In the genomic region with DNA sequence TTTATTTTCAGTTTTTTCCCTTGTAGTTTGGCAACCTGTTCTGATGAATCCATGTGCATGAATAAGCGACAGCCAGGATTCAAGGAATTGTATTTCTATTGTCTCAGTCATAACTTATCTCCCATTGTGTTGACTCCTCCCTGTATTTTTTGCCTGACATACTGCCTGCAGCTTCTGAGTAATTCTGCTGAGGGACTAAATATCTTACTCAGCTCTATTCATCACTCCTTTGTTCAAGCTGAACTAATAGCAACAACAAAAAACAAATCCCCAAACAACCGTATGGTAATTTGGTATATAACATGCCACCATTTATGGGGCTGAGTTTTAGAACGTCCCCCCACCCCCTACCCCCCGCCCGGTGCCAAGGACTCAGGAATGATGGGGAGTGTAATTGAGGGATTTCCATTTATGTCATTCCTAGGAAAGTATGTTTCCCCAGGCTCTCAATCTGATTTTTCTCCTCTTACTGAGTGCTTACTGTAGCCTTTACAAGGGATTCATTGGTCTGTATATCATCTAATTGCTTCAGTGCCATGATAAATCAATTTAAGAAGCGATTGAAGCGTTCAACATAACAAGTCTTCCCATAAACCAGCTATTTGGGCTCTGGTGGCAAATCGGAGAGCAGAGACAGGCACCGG, we compare ENCODE assay signal across 8 cellular contexts. TPM values are rescaled to one million over a fixed set of nuclear protein-coding genes. Genes with fewer than 3 reads are reported as not detected.
DNase-seq lines count a peak whose midpoint lies in the region; ATAC-seq and TF ChIP-seq lines count a peak whose summit lies in the region.

No MANE protein-coding gene starts in this region.

- no peak for TF ChIP-seq CTCF in stomach (IDR thresholded peaks at IDR 0.05)

- peak overlapping the region; percentile 94 to 96 for H3K4me3 Mint-ChIP-seq in activated T-cell treated with anti-CD3 and anti-CD28 coated beads, Interleukin-2, amount 50 U/mL, for 72 hours
- peak overlapping the region; percentile 70 for H3K4me3 Mint-ChIP-seq in activated CD4-positive, alpha-beta memory T cell treated with anti-CD3 and anti-CD28 coated beads, Interleukin-2, amount 10 ng/mL, durations not matched to agents 7 days and 5 days

- WGBS in iPS DF 6.9 (ENCODE audit: insufficient coverage, insufficient read length): no CpG with 5 or more reads among the region's 9 CpGs
- WGBS in stomach, 5 donors: 26 to 31% (median 30%) methylated on average over 9 of the region's 9 CpGs

- H3K4me1 Mint-ChIP-seq in activated T-cell treated with anti-CD3 and anti-CD28 coated beads, Interleukin-2, amount 50 U/mL, for 72 hours (ENCODE audit: low read depth): peaks cover 42% of the 10 kb centered on the region
- H3K4me1 Mint-ChIP-seq in activated CD4-positive, alpha-beta memory T cell treated with anti-CD3 and anti-CD28 coated beads, Interleukin-2, amount 10 ng/mL, durations not matched to agents 7 days and 5 days: peaks cover 32% of the 10 kb centered on the region

- no peak for TF ChIP-seq EP300 in stomach (IDR thresholded peaks at IDR 0.05)

- H3K9me3 ChIP-seq in iPS DF 6.9 (ENCODE audit: control insufficient read depth, insufficient read depth, low read length) (no peaks in the 10 kb centered on the region), stomach (no peaks in the 10 kb centered on the region)

- H3K4me1 ChIP-seq in iPS DF 6.9 (ENCODE audit: control insufficient read depth, insufficient read depth, low read length) (no peaks in the 10 kb centered on the region), stomach (peaks cover 9 to 28% (median 18%) of the 10 kb centered on the region in 4 donors)

- H3K4me3 ChIP-seq in iPS DF 6.9 (ENCODE audit: low read length) (peak overlapping the region; percentile 52; the same call in 1 of the 2 replicates), stomach (peak overlapping the region; percentile 38 to 52 (median 46))

- intact Hi-C loops in stomach (cut with DNase I; ENCODE audit: low total_unique reads): no loop called here

- POLR2A ChIA-PET in activated CD4-positive, alpha-beta memory T cell treated with anti-CD3 and anti-CD28 coated beads, Interleukin-2, amount 10 ng/mL, durations not matched to agents 7 days and 5 days (lab: Charles Lee): interaction anchor here (0.8 to 3.1 kb wide), 13 partner anchors 54 to 423 kb away, joined by 3 to 13 read pairs (median 4); partner anchors contain the start of genes DMXL1 and DTWD2

- H3K36me3 ChIP-seq in iPS DF 6.9 (ENCODE audit: control insufficient read depth, insufficient read depth, low read length) (no peaks in the 10 kb centered on the region), stomach (no peaks in the 10 kb centered on the region)

- H3K27ac ChIP-seq in iPS DF 6.9 (ENCODE audit: low read length) (no peak overlapping the region), stomach (peak overlapping the region in 4 of 5 donors; percentile 62 to 81 (median 78))

- H3K9me3 Mint-ChIP-seq in activated T-cell treated with anti-CD3 and anti-CD28 coated beads, Interleukin-2, amount 50 U/mL, for 72 hours: no peaks in the 10 kb centered on the region
- H3K9me3 Mint-ChIP-seq in activated CD4-positive, alpha-beta memory T cell treated with anti-CD3 and anti-CD28 coated beads, Interleukin-2, amount 10 ng/mL, durations not matched to agents 7 days and 5 days: no peaks in the 10 kb centered on the region

- H3K27me3 ChIP-seq in iPS DF 6.9 (ENCODE audit: control insufficient read depth, insufficient read depth, low read length): no peaks in the 10 kb centered on the region
- H3K27me3 ChIP-seq in stomach: no peaks in the 10 kb centered on the region

- ATAC-seq in activated T-cell treated with anti-CD3 and anti-CD28 coated beads, Interleukin-2, amount 50 U/mL, for 72 hours (replicated peaks in 1 of 2): peak; percentile 48 to 62

- H3K27me3 Mint-ChIP-seq in activated T-cell treated with anti-CD3 and anti-CD28 coated beads, Interleukin-2, amount 50 U/mL, for 72 hours (ENCODE audit: low read depth): no peaks in the 10 kb centered on the region
- peaks cover 6% of the 10 kb centered on the region for H3K27me3 Mint-ChIP-seq in activated CD4-positive, alpha-beta memory T cell treated with anti-CD3 and anti-CD28 coated beads, Interleukin-2, amount 10 ng/mL, durations not matched to agents 7 days and 5 days

- CTCF ChIA-PET in activated CD4-positive, alpha-beta memory T cell treated with anti-CD3 and anti-CD28 coated beads, Interleukin-2, amount 10 ng/mL, durations not matched to agents 7 days and 5 days (lab: Charles Lee): interaction anchor here (0.6 to 8.1 kb wide), 50 partner anchors 9 to 427 kb away, joined by 3 to 127 read pairs (median 5); partner anchors contain the start of genes DMXL1, DTWD2 and TNFAIP8

- no peak for TF ChIP-seq POLR2A in stomach (IDR thresholded peaks at IDR 0.05)

- no peaks in the 10 kb centered on the region for H3K36me3 Mint-ChIP-seq in activated T-cell treated with anti-CD3 and anti-CD28 coated beads, Interleukin-2, amount 50 U/mL, for 72 hours (ENCODE audit: insufficient read depth in 2 of 2)
- H3K36me3 Mint-ChIP-seq in activated CD4-positive, alpha-beta memory T cell treated with anti-CD3 and anti-CD28 coated beads, Interleukin-2, amount 10 ng/mL, durations not matched to agents 7 days and 5 days (ENCODE audit: low read depth): no peaks in the 10 kb centered on the region

- peak overlapping the region; percentile 93 for H3K27ac Mint-ChIP-seq in activated T-cell treated with anti-CD3 and anti-CD28 coated beads, Interleukin-2, amount 50 U/mL, for 72 hours
- peak overlapping the region; percentile 13 for H3K27ac Mint-ChIP-seq in activated CD4-positive, alpha-beta memory T cell treated with anti-CD3 and anti-CD28 coated beads, Interleukin-2, amount 10 ng/mL, durations not matched to agents 7 days and 5 days

- DNase-seq in activated T-cell treated with anti-CD3 and anti-CD28 coated beads, Interleukin-2, amount 50 U/mL, for 72 hours: no peak
- no peak for DNase-seq in activated T-cell treated with anti-CD3 and anti-CD28 coated beads, Interleukin-2, amount 50 U/mL, for 48 hours
- DNase-seq in activated CD4-positive, alpha-beta memory T cell treated with anti-CD3 and anti-CD28 coated beads, Interleukin-2, amount 10 ng/mL, durations not matched to agents 7 days and 5 days: no peak
- no peak for DNase-seq in iPS DF 6.9 (ENCODE audit: low read depth, low spot score)
- no peak for DNase-seq in stomach
- DNase-seq in GM19238 (ENCODE audit: insufficient read length, low spot score): no peak
- DNase-seq in putamen (ENCODE audit: low spot score): no peak
- DNase-seq in SHP77 (lab: John Stamatoyannopoulos, UW): no peak

RNA-seq across cellular contexts. Expression of gene HSD17B4, which starts 40.9 kb away (rescaled TPM):
- 10 to 100 TPM; 63.1 to 90.6 TPM for total RNA-seq in activated T-cell treated with anti-CD3 and anti-CD28 coated beads, Interleukin-2, amount 50 U/mL, for 72 hours
- 10 to 100 TPM; 57.2 to 59.1 TPM for total RNA-seq in activated CD4-positive, alpha-beta memory T cell treated with anti-CD3 and anti-CD28 coated beads, Interleukin-2, amount 10 ng/mL, durations not matched to agents 7 days and 5 days
- 100 to 1,000 TPM in 3 of 5 donors, 10 to 100 TPM in 2; 64.3 to 274 (median 161) TPM for total RNA-seq in stomach
- polyA plus RNA-seq in stomach: 100 to 1,000 TPM; 165 to 183 (median 179) TPM

RNA-seq across cellular contexts. Expression of gene TNFAIP8, which starts 55.6 kb away (rescaled TPM):
- 100 to 1,000 TPM; 117 to 137 TPM for total RNA-seq in activated T-cell treated with anti-CD3 and anti-CD28 coated beads, Interleukin-2, amount 50 U/mL, for 72 hours
- total RNA-seq in activated CD4-positive, alpha-beta memory T cell treated with anti-CD3 and anti-CD28 coated beads, Interleukin-2, amount 10 ng/mL, durations not matched to agents 7 days and 5 days: 100 to 1,000 TPM; 161 to 163 TPM
- total RNA-seq in stomach: 10 to 100 TPM in 3 of 5 donors, 1 to 10 TPM in 2; 1.2 to 37.1 (median 10.7) TPM
- polyA plus RNA-seq in stomach: 10 to 100 TPM in 2 of 3 donors, 1 to 10 TPM in 1; 9.6 to 18.4 (median 14.9) TPM
